In genomic region chr10:70092389-70092718, GRCh38 we compare ENCODE assay signal across 21 cellular contexts. TPM values are rescaled to one million over a fixed set of nuclear protein-coding genes. Genes with fewer than 3 reads are reported as not detected.
A peak's percentile ranks its signal among the peaks of the same experiment; 100 is the strongest.
DNase-seq lines count a peak whose midpoint lies in the region; ATAC-seq and TF ChIP-seq lines count a peak whose summit lies in the region.
"Had no signal": no experiment of that assay in that cellular context is flagged by ENCODE, and none has a peak within 500 bp of the region (broad histone marks: within the 10 kb centered on the region; RNA-seq: fewer than 3 reads in every experiment).

No MANE protein-coding gene starts in this region.

- no peak for TF ChIP-seq POLR2A in stomach (IDR thresholded peaks at IDR 0.05)

- CTCF ChIA-PET in activated CD4-positive, alpha-beta T cell treated with anti-CD3 and anti-CD28 coated beads, Interleukin-2, amount 10 ng/mL, durations not matched to agents 7 days and 5 days (lab: Charles Lee): interaction anchor here (2.5 to 3.1 kb wide), 2 partner anchors 25 to 54 kb away, joined by 16 to 19 read pairs; partner anchors contain the start of gene TYSND1

- no peak for DNase-seq in activated CD4-positive, alpha-beta T cell treated with anti-CD3 and anti-CD28 coated beads, Interleukin-2, amount 10 ng/mL, durations not matched to agents 7 days and 5 days
- DNase-seq in activated CD4-positive, alpha-beta T cell treated with anti-CD3 and anti-CD28 coated beads for 48 hours: no peak
- no peak for DNase-seq in Jurkat, Clone E6-1 (ENCODE audit: low read depth, low spot score)
- DNase-seq in activated naive CD8-positive, alpha-beta T cell treated with anti-CD3 and anti-CD28 coated beads, Interleukin-2, amount 10 ng/mL, durations not matched to agents 7 days and 5 days: no peak
- DNase-seq in nephron progenitor cell: no peak
- DNase-seq in stimulated activated CD4-positive, alpha-beta T cell treated with anti-CD3 and anti-CD28 coated beads, Interleukin-2, amount 100 ng/mL, for 48 hours: no peak
- no peak for DNase-seq in COR-L47 (lab: John Stamatoyannopoulos, UW)
- no peak for DNase-seq in stomach
- DNase-seq: DMS153, foreskin fibroblast, GDM1, hypothalamus, islet precursor cell, NCI-H1105, NCI-H2081, NCI-H510A, T1000, uterus had no signal

- H3K36me3 ChIP-seq in stomach: peaks cover 4 to 81% (median 41%) of the 10 kb centered on the region in 4 donors
- H3K36me3 ChIP-seq: uterus had no signal

- H3K4me1 Mint-ChIP-seq in activated CD4-positive, alpha-beta T cell treated with anti-CD3 and anti-CD28 coated beads, Interleukin-2, amount 10 ng/mL, durations not matched to agents 7 days and 5 days: peaks cover 39% of the 10 kb centered on the region
- peaks cover 37% of the 10 kb centered on the region for H3K4me1 Mint-ChIP-seq in activated naive CD8-positive, alpha-beta T cell treated with anti-CD3 and anti-CD28 coated beads, Interleukin-2, amount 10 ng/mL, durations not matched to agents 7 days and 5 days
- no peaks in the 10 kb centered on the region for H3K4me1 Mint-ChIP-seq in nephron progenitor cell

- H3K27ac ChIP-seq in stomach: peak overlapping the region in 2 of 5 donors; percentile 7 to 12
- H3K27ac ChIP-seq: epithelial cell of prostate, uterus had no signal

- H3K4me3 ChIP-seq in Jurkat, Clone E6-1 (ENCODE audit: low read length): peak overlapping the region; percentile 23
- no peak overlapping the region for H3K4me3 ChIP-seq in stomach
- H3K4me3 ChIP-seq: A549, uterus had no signal

- TF ChIP-seq CTCF in nephron progenitor cell (IDR thresholded peaks at IDR 0.05) (no peak), stomach (IDR thresholded peaks at IDR 0.05) (no peak)

- no peaks in the 10 kb centered on the region for H3K4me1 ChIP-seq in stomach
- H3K4me1 ChIP-seq: uterus had no signal

- TF ChIP-seq EP300 in stomach (IDR thresholded peaks at IDR 0.05): no peak

- no peaks in the 10 kb centered on the region for H3K9me3 Mint-ChIP-seq in activated CD4-positive, alpha-beta T cell treated with anti-CD3 and anti-CD28 coated beads, Interleukin-2, amount 10 ng/mL, durations not matched to agents 7 days and 5 days
- H3K9me3 Mint-ChIP-seq in activated naive CD8-positive, alpha-beta T cell treated with anti-CD3 and anti-CD28 coated beads, Interleukin-2, amount 10 ng/mL, durations not matched to agents 7 days and 5 days: no peaks in the 10 kb centered on the region
- H3K9me3 Mint-ChIP-seq in nephron progenitor cell: no peaks in the 10 kb centered on the region

- 82 to 90% (median 83%) methylated on average over 7 of the region's 7 CpGs for WGBS in stomach, 5 donors

- peak; percentile 27 for ATAC-seq in activated naive CD8-positive, alpha-beta T cell treated with anti-CD3 and anti-CD28 coated beads, Interleukin-2, amount 10 ng/mL, durations not matched to agents 7 days and 5 days (ENCODE audit: low read depth)
- ATAC-seq: A549, HCT116 had no signal

- H3K9me3 ChIP-seq in stomach: no peaks in the 10 kb centered on the region
- H3K9me3 ChIP-seq: A549, uterus had no signal

- H3K27ac Mint-ChIP-seq in activated CD4-positive, alpha-beta T cell treated with anti-CD3 and anti-CD28 coated beads, Interleukin-2, amount 10 ng/mL, durations not matched to agents 7 days and 5 days: peak overlapping the region; percentile 92
- H3K27ac Mint-ChIP-seq in activated naive CD8-positive, alpha-beta T cell treated with anti-CD3 and anti-CD28 coated beads, Interleukin-2, amount 10 ng/mL, durations not matched to agents 7 days and 5 days: peak overlapping the region; percentile 98
- H3K27ac Mint-ChIP-seq in nephron progenitor cell: peak overlapping the region; percentile 26

- POLR2A ChIA-PET in activated CD4-positive, alpha-beta T cell treated with anti-CD3 and anti-CD28 coated beads, Interleukin-2, amount 10 ng/mL, durations not matched to agents 7 days and 5 days (lab: Charles Lee): no interaction called here
- POLR2A ChIA-PET in activated naive CD8-positive, alpha-beta T cell treated with anti-CD3 and anti-CD28 coated beads, Interleukin-2, amount 10 ng/mL, durations not matched to agents 7 days and 5 days (lab: Charles Lee): interaction anchor here (1.5 to 3.8 kb wide), 6 partner anchors 12 to 312 kb away, joined by 4 to 45 read pairs (median 4); partner anchors contain the start of genes EIF4EBP2, SAR1A and TYSND1

- H3K27me3 ChIP-seq in stomach: no peaks in the 10 kb centered on the region
- H3K27me3 ChIP-seq: uterus had no signal

- peak overlapping the region; percentile 76 for H3K4me3 Mint-ChIP-seq in activated CD4-positive, alpha-beta T cell treated with anti-CD3 and anti-CD28 coated beads, Interleukin-2, amount 10 ng/mL, durations not matched to agents 7 days and 5 days
- H3K4me3 Mint-ChIP-seq in activated naive CD8-positive, alpha-beta T cell treated with anti-CD3 and anti-CD28 coated beads, Interleukin-2, amount 10 ng/mL, durations not matched to agents 7 days and 5 days: peak overlapping the region; percentile 91
- H3K4me3 Mint-ChIP-seq in nephron progenitor cell: no peak overlapping the region

- peaks cover 13% of the 10 kb centered on the region for H3K36me3 Mint-ChIP-seq in activated CD4-positive, alpha-beta T cell treated with anti-CD3 and anti-CD28 coated beads, Interleukin-2, amount 10 ng/mL, durations not matched to agents 7 days and 5 days (ENCODE audit: low read depth)
- H3K36me3 Mint-ChIP-seq in activated naive CD8-positive, alpha-beta T cell treated with anti-CD3 and anti-CD28 coated beads, Interleukin-2, amount 10 ng/mL, durations not matched to agents 7 days and 5 days: peaks cover 12% of the 10 kb centered on the region
- H3K36me3 Mint-ChIP-seq in nephron progenitor cell (ENCODE audit: low read depth): peaks cover 83% of the 10 kb centered on the region

- peaks cover 3% of the 10 kb centered on the region for H3K27me3 Mint-ChIP-seq in activated CD4-positive, alpha-beta T cell treated with anti-CD3 and anti-CD28 coated beads, Interleukin-2, amount 10 ng/mL, durations not matched to agents 7 days and 5 days
- H3K27me3 Mint-ChIP-seq in activated naive CD8-positive, alpha-beta T cell treated with anti-CD3 and anti-CD28 coated beads, Interleukin-2, amount 10 ng/mL, durations not matched to agents 7 days and 5 days: no peaks in the 10 kb centered on the region
- H3K27me3 Mint-ChIP-seq in nephron progenitor cell (ENCODE audit: low read depth, poor library complexity): no peaks in the 10 kb centered on the region

- intact Hi-C loops in stomach (cut with DNase I; ENCODE audit: low total_unique reads): no loop called here

RNA-seq across cellular contexts. Expression of gene MACROH2A2, which starts 39.7 kb away (rescaled TPM):
- total RNA-seq in activated CD4-positive, alpha-beta T cell treated with anti-CD3 and anti-CD28 coated beads, Interleukin-2, amount 10 ng/mL, durations not matched to agents 7 days and 5 days: 1 to 10 TPM; 4.9 to 5.0 TPM
- 6.0 TPM for polyA plus RNA-seq in Jurkat, Clone E6-1 (2012; ENCODE audit: insufficient read depth, insufficient read length)
- total RNA-seq in activated naive CD8-positive, alpha-beta T cell treated with anti-CD3 and anti-CD28 coated beads, Interleukin-2, amount 10 ng/mL, durations not matched to agents 7 days and 5 days: 1 to 10 TPM; 9.3 to 9.6 TPM
- total RNA-seq in stomach: 10 to 100 TPM in 2 of 5 donors, 1 to 10 TPM in 3; 6.7 to 19.3 (median 9.8) TPM
- 10 to 100 TPM in 1 of 3 donors, 1 to 10 TPM in 2; 7.7 to 12.7 (median 9.8) TPM for polyA plus RNA-seq in stomach

RNA-seq across cellular contexts. Expression of gene AIFM2, which starts 40.3 kb away (rescaled TPM):
- 1 to 10 TPM; 2.5 to 3.3 TPM for total RNA-seq in activated CD4-positive, alpha-beta T cell treated with anti-CD3 and anti-CD28 coated beads, Interleukin-2, amount 10 ng/mL, durations not matched to agents 7 days and 5 days
- polyA plus RNA-seq in Jurkat, Clone E6-1 (2012; ENCODE audit: insufficient read depth, insufficient read length): 0.33 TPM
- 1 to 10 TPM; 7.3 to 7.9 TPM for total RNA-seq in activated naive CD8-positive, alpha-beta T cell treated with anti-CD3 and anti-CD28 coated beads, Interleukin-2, amount 10 ng/mL, durations not matched to agents 7 days and 5 days
- 10 to 100 TPM in 1 of 5 donors, 1 to 10 TPM in 4; 4.5 to 12.9 (median 5.8) TPM for total RNA-seq in stomach
- 10 to 100 TPM in 2 of 3 donors, 1 to 10 TPM in 1; 6.3 to 14.5 (median 10.6) TPM for polyA plus RNA-seq in stomach

RNA-seq across cellular contexts. Expression of gene TYSND1, which starts 54.1 kb away (rescaled TPM):
- total RNA-seq in activated CD4-positive, alpha-beta T cell treated with anti-CD3 and anti-CD28 coated beads, Interleukin-2, amount 10 ng/mL, durations not matched to agents 7 days and 5 days: 10 to 100 TPM; 11.6 to 14.3 TPM
- 16.7 TPM for polyA plus RNA-seq in Jurkat, Clone E6-1 (2012; ENCODE audit: insufficient read depth, insufficient read length)
- total RNA-seq in activated naive CD8-positive, alpha-beta T cell treated with anti-CD3 and anti-CD28 coated beads, Interleukin-2, amount 10 ng/mL, durations not matched to agents 7 days and 5 days: 10 to 100 TPM; 18.4 to 19.0 TPM
- total RNA-seq in stomach: 10 to 100 TPM in 1 of 5 donors, 1 to 10 TPM in 4; 1.2 to 79.4 (median 3.9) TPM
- 10 to 100 TPM in 1 of 3 donors, 1 to 10 TPM in 2; 4.8 to 16.3 (median 5.5) TPM for polyA plus RNA-seq in stomach

Comparison
In these comparisons a context has a peak if more than half of its experiments do, and no peak if none do; other contexts are left out.
1. H3K27ac Mint-ChIP-seq: peak in every context shown above with its lines; median percentile 98 in activated naive CD8-positive, alpha-beta T cell treated with anti-CD3 and anti-CD28 coated beads, Interleukin-2, amount 10 ng/mL, durations not matched to agents 7 days and 5 days; 92 in activated CD4-positive, alpha-beta T cell treated with anti-CD3 and anti-CD28 coated beads, Interleukin-2, amount 10 ng/mL, durations not matched to agents 7 days and 5 days; 26 in nephron progenitor cell.